Comparison of ENCODE assay signal across 1 cellular context in genomic region chr1:183467687-183468086, GRCh38.
A peak's percentile ranks its signal among the peaks of the same experiment; 100 is the strongest.
TF ChIP-seq lines count a peak whose summit lies in the region.

No MANE protein-coding gene starts in this region.

TF ChIP-seq in A549, 52 proteins besides CTCF, POLR2A, EP300 and RAD21:
- TF ChIP-seq ATOH8 (CRISPR knock-in tag; IDR thresholded peaks at IDR 0.05; ENCODE audit: low read depth), result no peak
- TF ChIP-seq ESRRA (IDR thresholded peaks at IDR 0.05; ENCODE audit: borderline replicate concordance, low read length), result no peak
- TF ChIP-seq HDAC2 (IDR thresholded peaks at IDR 0.05), result no peak
- peak in 1 of 2 experiments; percentile 45; a peak in 1 of 5 replicates for TF ChIP-seq JUN (IDR thresholded peaks at IDR 0.05)
- TF ChIP-seq FOSL2 (IDR thresholded peaks at IDR 0.05), result peak; percentile 89
- TF ChIP-seq FOSL2 (CRISPR knock-in tag; IDR thresholded peaks at IDR 0.05), result peak; percentile 88
- TF ChIP-seq JUNB (IDR thresholded peaks at IDR 0.05), result peak; percentile 81
- TF ChIP-seq GATA3 (IDR thresholded peaks at IDR 0.05; ENCODE audit: borderline replicate concordance), result peak; percentile 42; the same call in 1 of the 2 replicates
- peak; percentile 63 to 86; a peak in 3 of 4 replicates for TF ChIP-seq CEBPB (IDR thresholded peaks at IDR 0.05)
- no peak for TF ChIP-seq CBX8 (IDR thresholded peaks at IDR 0.05)
TF ChIP-seq in A549: peak in this region for 5.
